In genomic region chr4:170721812-170722373, GRCh38 we compare ENCODE assay signal across 15 cellular contexts.
"Had no signal": no experiment of that assay in that cellular context is flagged by ENCODE, and none has a peak within 500 bp of the region (broad histone marks: within the 10 kb centered on the region; RNA-seq: fewer than 3 reads in every experiment).

No MANE protein-coding gene starts in this region.

- DNase-seq: cortex of kidney; dorsolateral prefrontal cortex; effector CD8-positive, alpha-beta T cell; foreskin melanocyte; head of caudate nucleus; left colon; left ventricle myocardium superior; mesenchymal stem cell; naive B cell; retina; right lobe of liver; stimulated activated CD4-positive, alpha-beta T cell treated with anti-CD3 and anti-CD28 coated beads, Interleukin-4, amount 100 ng/mL, for 1 hour; stimulated activated CD8-positive, alpha-beta memory T cell treated with anti-CD3 and anti-CD28 coated beads, Interleukin-4, amount 100 ng/mL, for 48 hours; stimulated activated naive CD8-positive, alpha-beta T cell treated with anti-CD3 and anti-CD28 coated beads, Interleukin-15, Interleukin-2, amounts not matched to agents 100 U/mL and 50 U/mL, for 24 hours; thyroid gland had no signal
